In genomic region chr4:123561525-123561924, GRCh38 we compare ENCODE assay signal across 18 cellular contexts.
DNase-seq lines count a peak whose midpoint lies in the region; TF ChIP-seq lines count a peak whose summit lies in the region.
"Had no signal": no experiment of that assay in that cellular context is flagged by ENCODE, and none has a peak within 500 bp of the region (broad histone marks: within the 10 kb centered on the region; RNA-seq: fewer than 3 reads in every experiment).

No MANE protein-coding gene starts in this region.

- WGBS in smooth muscle cell (ENCODE audit: low lambda C conversion rate), result 35% methylated on average over 1 of the region's 1 CpG
- no CpG with 5 or more reads among the region's 1 CpG for WGBS in mesendoderm (ENCODE audit: extremely low coverage, insufficient coverage, low lambda C conversion rate)

- no peaks in the 10 kb centered on the region for H3K9me3 ChIP-seq in smooth muscle cell (replicated peaks; ENCODE audit: low read depth)

- H3F3A ChIP-seq in smooth muscle cell (ENCODE audit: low read depth), result peaks cover 2% of the 10 kb centered on the region

- H4K5ac ChIP-seq in mesendoderm (ENCODE audit: low read length), result no peak overlapping the region

- no peak overlapping the region for H4K8ac ChIP-seq in mesendoderm (ENCODE audit: low read depth, low read length)

- POLR2A ChIA-PET in GM10248 (lab: Yijun Ruan, JAX), result no interaction called here

- H2AK5ac ChIP-seq in mesendoderm (ENCODE audit: low read length), result no peak overlapping the region

- CTCF ChIA-PET in GM10248 (lab: Yijun Ruan, JAX), result no interaction called here

- H2AFZ ChIP-seq in smooth muscle cell (ENCODE audit: low read depth), result peak overlapping the region; percentile 44
- H2AFZ ChIP-seq: GM23248 had no signal

- H3K9ac ChIP-seq in smooth muscle cell (ENCODE audit: low read depth) (no peak overlapping the region), mesendoderm (ENCODE audit: low read length) (no peak overlapping the region)
- H3K9ac ChIP-seq: BLaER1, GM23248 had no signal

- no peaks in the 10 kb centered on the region for H3K27me3 ChIP-seq in smooth muscle cell (ENCODE audit: low read depth)
- no peaks in the 10 kb centered on the region for H3K27me3 ChIP-seq in mesendoderm (ENCODE audit: insufficient read depth, low read length, poor library complexity)
- H3K27me3 ChIP-seq: BLaER1 had no signal

- no peak overlapping the region for H2BK120ac ChIP-seq in mesendoderm (ENCODE audit: low read depth, low read length)

- H3K27ac ChIP-seq in smooth muscle cell (ENCODE audit: low read depth), result no peak overlapping the region
- H3K27ac ChIP-seq in mesendoderm (ENCODE audit: low read depth, low read length), result no peak overlapping the region
- H3K27ac ChIP-seq: 22Rv1, BLaER1, C4-2B, GM23248 had no signal

- no peak overlapping the region for H2BK5ac ChIP-seq in mesendoderm (ENCODE audit: low read length)

- H3K23ac ChIP-seq in mesendoderm (ENCODE audit: low read length), result no peak overlapping the region

- DNase-seq in DMS53 (lab: John Stamatoyannopoulos, UW), result peak; percentile 6
- no peak for DNase-seq in DMS53 treated with DMSO at 0.1 percent for 48 hours (lab: John Stamatoyannopoulos, UW; ENCODE audit: unreplicated experiment)
- DNase-seq in foreskin melanocyte, result peak; percentile 15
- no peak for DNase-seq in smooth muscle cell (lab: John Stamatoyannopoulos, UW; ENCODE audit: unreplicated experiment)
- DNase-seq in GM10248 (ENCODE audit: extremely low spot score), result no peak
- DNase-seq in mesendoderm, result no peak
- DNase-seq: Caco-2; CD4-positive, CD25-positive, alpha-beta regulatory T cell; CD8-positive, alpha-beta T cell; DMS153; DMS79 treated with DMSO at 0.1 percent for 48 hours; GF-D8; GM23248; H7; HCEC 1CT had no signal

- H3K36me3 ChIP-seq in smooth muscle cell (ENCODE audit: low read depth) (no peaks in the 10 kb centered on the region), mesendoderm (ENCODE audit: control insufficient read depth, insufficient read depth, low read length) (no peaks in the 10 kb centered on the region)
- H3K36me3 ChIP-seq: BLaER1 had no signal

- H3K79me1 ChIP-seq in mesendoderm (ENCODE audit: low read length), result no peaks in the 10 kb centered on the region

- no peaks in the 10 kb centered on the region for H4K20me1 ChIP-seq in smooth muscle cell (ENCODE audit: low read depth)
- H4K20me1 ChIP-seq: BLaER1 had no signal

- H3K4ac ChIP-seq in mesendoderm (ENCODE audit: low read depth, low read length), result no peak overlapping the region

- H3K18ac ChIP-seq in mesendoderm (ENCODE audit: low read length), result no peak overlapping the region

- H3K4me1 ChIP-seq in smooth muscle cell (ENCODE audit: low read depth) (peaks cover 17% of the 10 kb centered on the region), mesendoderm (ENCODE audit: control insufficient read depth, low read depth, low read length) (no peaks in the 10 kb centered on the region)
- H3K4me1 ChIP-seq: BLaER1 had no signal

- no peak for TF ChIP-seq CTCF in smooth muscle cell (IDR thresholded peaks at IDR 0.05; ENCODE audit: borderline replicate concordance, insufficient read depth, poor library complexity, severe bottlenecking)
- TF ChIP-seq CTCF in GM10248 (IDR thresholded peaks at IDR 0.05; ENCODE audit: control extremely low read depth, extremely low read depth, low read depth, missing control alignments), result no peak

- H3K4me2 ChIP-seq in smooth muscle cell (no peak overlapping the region), mesendoderm (ENCODE audit: low read length) (no peak overlapping the region)
- H3K4me2 ChIP-seq: BLaER1 had no signal

- H3K56ac ChIP-seq in mesendoderm (ENCODE audit: low read length), result no peak overlapping the region

- H3K4me3 ChIP-seq in smooth muscle cell (no peak overlapping the region), mesendoderm (ENCODE audit: low read length) (no peak overlapping the region)
- H3K4me3 ChIP-seq: BLaER1, GM23248 had no signal

- H2BK15ac ChIP-seq in mesendoderm (replicated peaks; ENCODE audit: low read depth), result no peak overlapping the region

- H3K79me2 ChIP-seq in smooth muscle cell (ENCODE audit: low read depth), result no peaks in the 10 kb centered on the region
- H3K79me2 ChIP-seq in mesendoderm (ENCODE audit: control insufficient read depth, insufficient read depth, low read length), result no peaks in the 10 kb centered on the region

Comparison
In these comparisons a context has a peak if more than half of its experiments do, and no peak if none do; other contexts are left out.
1. DNase-seq: peak in DMS53 (single experiment) and foreskin melanocyte (single experiment); none in DMS53 treated with DMSO at 0.1 percent for 48 hours (single experiment), smooth muscle cell (single experiment), GM10248 (single experiment) and mesendoderm (single experiment).